Comparison of ENCODE assay signal across 23 cellular contexts in genomic region chr19:1549332-1549945, GRCh38. TPM values are rescaled to one million over a fixed set of nuclear protein-coding genes. Genes with fewer than 3 reads are reported as not detected.
DNase-seq lines count a peak whose midpoint lies in the region; ATAC-seq, FAIRE-seq and TF ChIP-seq lines count a peak whose summit lies in the region.
"Had no signal": no experiment of that assay in that cellular context is flagged by ENCODE, and none has a peak within 500 bp of the region (broad histone marks: within the 10 kb centered on the region; RNA-seq: fewer than 3 reads in every experiment).

No MANE protein-coding gene starts in this region.

- H3K4ac ChIP-seq in neuronal stem cell (ENCODE audit: low read length), result no peak overlapping the region

- H3K14ac ChIP-seq in neuronal stem cell (ENCODE audit: low read length), result no peak overlapping the region

- no peak overlapping the region for H2BK120ac ChIP-seq in neuronal stem cell (ENCODE audit: low read depth, low read length)

- H3K9me3 ChIP-seq in K562 (replicated peaks; ENCODE audit: control insufficient read depth, insufficient read depth, low read depth, low read length) (no peaks in the 10 kb centered on the region), neuronal stem cell (replicated peaks in 1 of 2; ENCODE audit: control insufficient read depth in 2 of 2, insufficient read depth in 1 of 2, low read depth in 1 of 2, low read length in 2 of 2) (peaks cover 0 to 5% of the 10 kb centered on the region in 2 donors), prostate gland (no peaks in the 10 kb centered on the region)
- H3K9me3 ChIP-seq: HAP-1 had no signal

- H4K8ac ChIP-seq in neuronal stem cell (ENCODE audit: low read depth, low read length), result no peak overlapping the region

- peaks cover 3 to 31% of the 10 kb centered on the region in 2 experiments; a peak in 3 of 5 replicates for H3K4me1 ChIP-seq in K562 (replicated peaks in 1 of 2; ENCODE audit: control insufficient read depth in 2 of 2, insufficient read depth in 2 of 2, low read length in 2 of 2)
- no peaks in the 10 kb centered on the region for H3K4me1 ChIP-seq in neuronal stem cell (ENCODE audit: control insufficient read depth in 2 of 2, insufficient read depth in 1 of 2, low read depth in 1 of 2, low read length in 2 of 2)
- H3K4me1 ChIP-seq in prostate gland (replicated peaks), result no peaks in the 10 kb centered on the region

- H2BK15ac ChIP-seq in neuronal stem cell (ENCODE audit: low read length), result no peak overlapping the region

- H3K9me1 ChIP-seq in K562 (ENCODE audit: control insufficient read depth, insufficient read depth, low read length), result no peaks in the 10 kb centered on the region

- no peak for TF ChIP-seq RAD21 in K562 (CRISPR knock-in tag; conservative IDR thresholded peaks at IDR 0.05 in 1 of 2, IDR thresholded peaks at IDR 0.05 in 1 of 2)

- no TSS peak for BruUV-seq in K562 (replicated peaks; lab: Mats Ljungman, UMichigan)

- no peak for ATAC-seq in K562
- no peak for ATAC-seq in GM19351 (IDR thresholded peaks at IDR 0.05; ENCODE audit: unreplicated experiment)
- ATAC-seq in GM21576 (IDR thresholded peaks at IDR 0.05; ENCODE audit: unreplicated experiment), result no peak

- DNase-seq in HEK293T (ENCODE audit: extremely low spot score) (no peak), K562 (ENCODE audit: extremely low read depth in 1 of 4, low spot score in 3 of 4) (no peak), neuronal stem cell (ENCODE audit: low spot score) (no peak), prostate gland (ENCODE audit: low spot score) (no peak)
- DNase-seq: 8988T; C1 segment of cervical spinal cord; Calu3; CD4-positive, alpha-beta memory T cell; COR-L47; DMS53; DMS79 treated with DMSO at 0.1 percent for 48 hours; GF-D8; GM23248 had no signal

- H3K27ac ChIP-seq in K562 (ENCODE audit: extremely low read depth, low read depth, low read length) (no peak overlapping the region), neuronal stem cell (replicated peaks; ENCODE audit: low read length) (no peak overlapping the region), prostate gland (no peak overlapping the region)
- H3K27ac ChIP-seq: GM23248 had no signal

- H3K36me3 ChIP-seq in K562 (ENCODE audit: control insufficient read depth, insufficient read depth, low read length) (no peaks in the 10 kb centered on the region), neuronal stem cell (replicated peaks in 1 of 2; ENCODE audit: control insufficient read depth in 2 of 2, insufficient read depth in 2 of 2, low read length in 2 of 2) (peaks cover 5% of the 10 kb centered on the region in 2 donors), prostate gland (no peaks in the 10 kb centered on the region)
- H3K36me3 ChIP-seq: HAP-1 had no signal

- H2BK12ac ChIP-seq in neuronal stem cell (ENCODE audit: low read length), result peak overlapping the region; percentile 3

- no peak overlapping the region for H3K9ac ChIP-seq in K562 (ENCODE audit: insufficient read depth in 1 of 2, low read depth in 2 of 2, low read length in 2 of 2)
- no peak overlapping the region for H3K9ac ChIP-seq in neuronal stem cell (ENCODE audit: low read depth, low read length, poor library complexity)
- H3K9ac ChIP-seq: GM23248 had no signal

- TF ChIP-seq EP300 in K562 (IDR thresholded peaks at IDR 0.05; ENCODE audit: low read length), result no peak

- TF ChIP-seq POLR2A in K562 (conservative IDR thresholded peaks at IDR 0.05) (no peak), prostate gland (IDR thresholded peaks at IDR 0.05) (no peak)

- no peaks in the 10 kb centered on the region for H3K79me2 ChIP-seq in K562 (ENCODE audit: control insufficient read depth, insufficient read depth, low read length)

- POLR2A ChIA-PET in HEK293T (lab: Yijun Ruan, JAX), result no interaction called here
- POLR2A ChIA-PET in K562 (lab: Yijun Ruan, JAX), result no interaction called here

- TF ChIP-seq CTCF in K562 (IDR thresholded peaks at IDR 0.05 in 2 of 3, conservative IDR thresholded peaks at IDR 0.05 in 1 of 3; ENCODE audit: insufficient read depth in 2 of 3, low read depth in 1 of 3, low read length in 3 of 3) (no peak), prostate gland (IDR thresholded peaks at IDR 0.05) (no peak)

- no peak for FAIRE-seq in K562 (lab: Jason Lieb, UNC)
- FAIRE-seq: GM12891, GM18507, H54 had no signal

- intact Hi-C loops in K562 (cut with micrococcal nuclease), result loop anchor here (10.0 kb wide), 2 partner anchors 55 to 215 kb away; partner anchors contain the start of gene UQCR11
- intact Hi-C loops in prostate gland (cut with DNase I), result loop anchor here (10.0 kb wide), 2 partner anchors 215 to 275 kb away; no protein-coding TSS in a partner anchor

- H3K18ac ChIP-seq in neuronal stem cell (ENCODE audit: low read length), result no peak overlapping the region

- no peak overlapping the region for H2BK5ac ChIP-seq in neuronal stem cell (ENCODE audit: low read length)

- in situ Hi-C loops in K562 (cut with MboI), result loop anchor here (5.0 to 10.0 kb wide), 2 partner anchors 108 to 215 kb away; no protein-coding TSS in a partner anchor

- H3K4me3 ChIP-seq in K562 (no peak overlapping the region), neuronal stem cell (ENCODE audit: low read length in 2 of 2) (peak overlapping the region in 1 of 2 donors; percentile 62), prostate gland (no peak overlapping the region)
- H3K4me3 ChIP-seq: GM23248, HAP-1 had no signal

- CTCF ChIA-PET in HEK293T (lab: Yijun Ruan, JAX), result no interaction called here
- CTCF ChIA-PET in K562 (lab: Yijun Ruan, JAX; ENCODE audit: low intra/inter-chr PET ratio), result no interaction called here

- H3K79me1 ChIP-seq in neuronal stem cell (ENCODE audit: low read depth, low read length), result peaks cover 5% of the 10 kb centered on the region

- no peak overlapping the region for H4K91ac ChIP-seq in neuronal stem cell (ENCODE audit: low read depth, low read length, poor library complexity)

- H3K27me3 ChIP-seq in K562 (ENCODE audit: control insufficient read depth in 2 of 2, insufficient read depth in 2 of 2, low read length in 2 of 2) (no peaks in the 10 kb centered on the region; a peak in 1 of 5 replicates), neuronal stem cell (ENCODE audit: control insufficient read depth in 3 of 3, insufficient read depth in 3 of 3, low read depth in 1 of 3, low read length in 3 of 3) (peaks cover 0 to 4% (median 0%) of the 10 kb centered on the region in 3 experiments), prostate gland (replicated peaks; ENCODE audit: insufficient read depth) (no peaks in the 10 kb centered on the region)

- WGBS in K562 (ENCODE audit: insufficient coverage, low coverage, missing lambda C conversion rate), result 10% methylated on average over 3 of the region's 4 CpGs
- 100% methylated on average over 3 of the region's 4 CpGs; no CpG with 5 or more reads in 1 of the 2 donors for WGBS in neuronal stem cell (ENCODE audit: extremely low coverage in 2 of 2, insufficient read length in 2 of 2, insufficient replicate concordance in 1 of 2), 2 donors
- 82% methylated on average over 4 of the region's 4 CpGs for WGBS in prostate gland

- no peak overlapping the region for H3K4me2 ChIP-seq in K562 (ENCODE audit: insufficient read depth, low read length)
- H3K4me2 ChIP-seq in neuronal stem cell (ENCODE audit: insufficient read depth, low read length, poor library complexity, severe bottlenecking), result no peak overlapping the region

- H2AFZ ChIP-seq in K562 (ENCODE audit: low read depth, low read length) (no peak overlapping the region), neuronal stem cell (ENCODE audit: low read length) (no peak overlapping the region)
- H2AFZ ChIP-seq: GM23248 had no signal

- H3K23ac ChIP-seq in neuronal stem cell (ENCODE audit: low read depth, low read length, poor library complexity), result peak overlapping the region; percentile 80

- no peak overlapping the region for H2AK5ac ChIP-seq in neuronal stem cell (ENCODE audit: low read depth, low read length)

- no peaks in the 10 kb centered on the region for H4K20me1 ChIP-seq in K562 (replicated peaks; ENCODE audit: control insufficient read depth, insufficient read depth, low read length)

RNA-seq across cellular contexts. Expression of gene MEX3D, which starts 18.7 kb away (rescaled TPM):
- 1.3 and 3.7 TPM in 2 replicates for total RNA-seq in K562 (2011; cell fraction: chromatin; rRNA removed; ENCODE audit: low replicate concordance)
- 7.0 and 7.7 TPM in 2 replicates for total RNA-seq in K562 (2011; cell fraction: nucleolus; rRNA removed)
- 3.1 and 3.2 TPM in 2 replicates for total RNA-seq in K562 (2011; cell fraction: nucleoplasm; rRNA removed)
- total RNA-seq in K562 (2014; rRNA removed) (39.3 and 48.8 TPM in 2 replicates), K562 (2014; rRNA removed; fragmentation: Illumina TruSeq; extraction: Trizol) (5.7 and 6.5 TPM in 2 replicates), K562 (2015; rRNA removed; fragmentation: Illumina TruSeq; extraction: Trizol) (9.5 and 9.8 TPM in 2 replicates), K562 (2021) (34.0 and 35.9 TPM in 2 replicates), prostate gland (10 to 100 TPM; 60.6 to 87.0 TPM)
- polyA plus RNA-seq in K562 (2011; rRNA removed) (2.6 and 3.3 TPM in 2 replicates), K562 (2014; fragmentation: Illumina TruSeq; extraction: Trizol) (2.6 and 4.4 TPM in 2 replicates), K562 (2014; fragmentation: Nextera tagmentation; extraction: Ambion mirVana) (1 to 10 TPM; 1.7 to 1.9 TPM), K562 (2014; rRNA removed) (11.6 and 11.9 TPM in 2 replicates)
- 3.5 and 29.9 TPM in 2 replicates for polyA plus RNA-seq in K562 (2011; cell fraction: cytosol; rRNA removed)
- polyA plus RNA-seq in K562 (2011; cell fraction: nucleus; rRNA removed), result 2.1 and 5.8 TPM in 2 replicates
- polyA plus RNA-seq in K562 (2012), result 6.4 and 7.7 TPM in 2 replicates
- 1.0 and 1.6 TPM in 2 replicates for polyA minus RNA-seq in K562 (2011; rRNA and poly(A)+ RNA removed)
- 20.2 and 21.8 TPM in 2 replicates for polyA minus RNA-seq in K562 (2011; cell fraction: cytosol; rRNA and poly(A)+ RNA removed)
- polyA minus RNA-seq in K562 (2011; cell fraction: nucleus; rRNA and poly(A)+ RNA removed), result 2.4 and 3.0 TPM in 2 replicates
- polyA plus RNA-seq in neuronal stem cell (2013, experiment 1 of 2), result 59.8 TPM
- polyA plus RNA-seq in neuronal stem cell (2013, experiment 2 of 2), result 59.0 TPM

RNA-seq across cellular contexts. Expression of gene PLK5, which starts 25.6 kb away (rescaled TPM):
- total RNA-seq in K562 (2011; cell fraction: chromatin; rRNA removed; ENCODE audit: low replicate concordance), result 0.25 and 1.2 TPM in 2 replicates
- 0.53 and 0.83 TPM in 2 replicates for total RNA-seq in K562 (2011; cell fraction: nucleolus; rRNA removed)
- 0.44 and 0.53 TPM in 2 replicates for total RNA-seq in K562 (2011; cell fraction: nucleoplasm; rRNA removed)
- total RNA-seq in K562 (2014; rRNA removed) (0.12 and 0.23 TPM in 2 replicates), K562 (2014; rRNA removed; fragmentation: Illumina TruSeq; extraction: Trizol) (not detected in 2 replicates), K562 (2015; rRNA removed; fragmentation: Illumina TruSeq; extraction: Trizol) (not detected in 2 replicates), K562 (2021) (0.16 TPM in 1 of 2 replicates, not detected in the other), prostate gland (10 to 100 TPM in 1 of 2 donors, not detected in 1; 28.8 TPM)
- polyA plus RNA-seq in K562 (2011; rRNA removed) (0.04 and 0.08 TPM in 2 replicates), K562 (2014; fragmentation: Illumina TruSeq; extraction: Trizol) (not detected in 2 replicates), K562 (2014; fragmentation: Nextera tagmentation; extraction: Ambion mirVana) (not detected), K562 (2014; rRNA removed) (0.07 and 0.27 TPM in 2 replicates)
- polyA plus RNA-seq in K562 (2011; cell fraction: cytosol; rRNA removed), result 0.06 and 0.16 TPM in 2 replicates
- 0.81 and 1.6 TPM in 2 replicates for polyA plus RNA-seq in K562 (2011; cell fraction: nucleus; rRNA removed)
- 0.08 TPM in 1 of 2 replicates, not detected in the other for polyA plus RNA-seq in K562 (2012)
- polyA minus RNA-seq in K562 (2011; rRNA and poly(A)+ RNA removed), result not detected in 2 replicates
- not detected in 2 replicates for polyA minus RNA-seq in K562 (2011; cell fraction: cytosol; rRNA and poly(A)+ RNA removed)
- polyA minus RNA-seq in K562 (2011; cell fraction: nucleus; rRNA and poly(A)+ RNA removed), result 0.67 TPM in 2 replicates
- polyA plus RNA-seq in neuronal stem cell (2013, experiment 1 of 2), result 0.18 TPM
- polyA plus RNA-seq in neuronal stem cell (2013, experiment 2 of 2), result 0.25 TPM
- total RNA-seq: A673; Calu3; CD4-positive, alpha-beta memory T cell; Daoy; G401; GM23248 had no signal
- polyA plus RNA-seq: BJ; CD4-positive, alpha-beta memory T cell; GM23248 had no signal

RNA-seq across cellular contexts. Expression of gene ADAMTSL5, which starts 36.6 kb away (rescaled TPM):
- total RNA-seq in K562 (2011; cell fraction: chromatin; rRNA removed; ENCODE audit: low replicate concordance), result 12.1 and 28.8 TPM in 2 replicates
- 14.1 and 17.5 TPM in 2 replicates for total RNA-seq in K562 (2011; cell fraction: nucleolus; rRNA removed)
- total RNA-seq in K562 (2011; cell fraction: nucleoplasm; rRNA removed), result 11.6 and 15.2 TPM in 2 replicates
- total RNA-seq in K562 (2014; rRNA removed) (3.0 and 4.7 TPM in 2 replicates), K562 (2014; rRNA removed; fragmentation: Illumina TruSeq; extraction: Trizol) (1.2 and 1.8 TPM in 2 replicates), K562 (2015; rRNA removed; fragmentation: Illumina TruSeq; extraction: Trizol) (2.0 and 2.8 TPM in 2 replicates), K562 (2021) (9.4 and 11.6 TPM in 2 replicates), prostate gland (10 to 100 TPM in 1 of 2 donors, under 1 TPM in 1; 0.82 to 14.5 TPM)
- polyA plus RNA-seq in K562 (2011; rRNA removed) (4.4 and 6.3 TPM in 2 replicates), K562 (2014; fragmentation: Illumina TruSeq; extraction: Trizol) (4.1 and 5.0 TPM in 2 replicates), K562 (2014; fragmentation: Nextera tagmentation; extraction: Ambion mirVana) (1 to 10 TPM; 1.0 to 1.3 TPM), K562 (2014; rRNA removed) (8.4 and 9.8 TPM in 2 replicates)
- polyA plus RNA-seq in K562 (2011; cell fraction: cytosol; rRNA removed), result 7.7 and 18.9 TPM in 2 replicates
- polyA plus RNA-seq in K562 (2011; cell fraction: nucleus; rRNA removed), result 18.1 and 35.5 TPM in 2 replicates
- 7.6 and 10.3 TPM in 2 replicates for polyA plus RNA-seq in K562 (2012)
- polyA minus RNA-seq in K562 (2011; rRNA and poly(A)+ RNA removed), result 1.6 and 2.7 TPM in 2 replicates
- 5.6 and 15.1 TPM in 2 replicates for polyA minus RNA-seq in K562 (2011; cell fraction: cytosol; rRNA and poly(A)+ RNA removed)
- 3.1 and 4.4 TPM in 2 replicates for polyA minus RNA-seq in K562 (2011; cell fraction: nucleus; rRNA and poly(A)+ RNA removed)
- 0.31 TPM for polyA plus RNA-seq in neuronal stem cell (2013, experiment 1 of 2)
- polyA plus RNA-seq in neuronal stem cell (2013, experiment 2 of 2), result 0.21 TPM

RNA-seq across cellular contexts. Expression of gene MBD3, which starts 43.2 kb away (rescaled TPM):
- 89.8 and 204 TPM in 2 replicates for total RNA-seq in K562 (2011; cell fraction: chromatin; rRNA removed; ENCODE audit: low replicate concordance)
- total RNA-seq in K562 (2011; cell fraction: nucleolus; rRNA removed), result 153 TPM in 2 replicates
- total RNA-seq in K562 (2011; cell fraction: nucleoplasm; rRNA removed), result 99.7 and 106 TPM in 2 replicates
- total RNA-seq in K562 (2014; rRNA removed) (135 and 157 TPM in 2 replicates), K562 (2014; rRNA removed; fragmentation: Illumina TruSeq; extraction: Trizol) (11.4 and 12.6 TPM in 2 replicates), K562 (2015; rRNA removed; fragmentation: Illumina TruSeq; extraction: Trizol) (51.9 and 62.9 TPM in 2 replicates), K562 (2021) (114 and 137 TPM in 2 replicates), prostate gland (100 to 1,000 TPM; 100 to 166 TPM)
- polyA plus RNA-seq in K562 (2011; rRNA removed) (30.9 and 37.9 TPM in 2 replicates), K562 (2014; fragmentation: Illumina TruSeq; extraction: Trizol) (7.7 and 39.8 TPM in 2 replicates), K562 (2014; fragmentation: Nextera tagmentation; extraction: Ambion mirVana) (under 1 TPM; 0.24 to 0.52 TPM), K562 (2014; rRNA removed) (94.4 and 103 TPM in 2 replicates)
- polyA plus RNA-seq in K562 (2011; cell fraction: cytosol; rRNA removed), result 58.0 and 173 TPM in 2 replicates
- 66.0 and 127 TPM in 2 replicates for polyA plus RNA-seq in K562 (2011; cell fraction: nucleus; rRNA removed)
- polyA plus RNA-seq in K562 (2012), result 65.7 and 74.0 TPM in 2 replicates
- 35.8 and 69.0 TPM in 2 replicates for polyA minus RNA-seq in K562 (2011; rRNA and poly(A)+ RNA removed)
- 99.0 and 105 TPM in 2 replicates for polyA minus RNA-seq in K562 (2011; cell fraction: cytosol; rRNA and poly(A)+ RNA removed)
- polyA minus RNA-seq in K562 (2011; cell fraction: nucleus; rRNA and poly(A)+ RNA removed), result 27.9 and 29.1 TPM in 2 replicates
- polyA plus RNA-seq in neuronal stem cell (2013, experiment 1 of 2), result 68.0 TPM
- polyA plus RNA-seq in neuronal stem cell (2013, experiment 2 of 2), result 64.2 TPM

RNA-seq across cellular contexts. Expression of gene UQCR11, which starts 55.8 kb away (rescaled TPM):
- total RNA-seq in K562 (2011; cell fraction: chromatin; rRNA removed; ENCODE audit: low replicate concordance), result 49.4 and 136 TPM in 2 replicates
- 110 and 114 TPM in 2 replicates for total RNA-seq in K562 (2011; cell fraction: nucleolus; rRNA removed)
- total RNA-seq in K562 (2011; cell fraction: nucleoplasm; rRNA removed), result 78.5 and 82.1 TPM in 2 replicates
- total RNA-seq in K562 (2014; rRNA removed) (203 and 259 TPM in 2 replicates), K562 (2014; rRNA removed; fragmentation: Illumina TruSeq; extraction: Trizol) (62.7 and 65.9 TPM in 2 replicates), K562 (2015; rRNA removed; fragmentation: Illumina TruSeq; extraction: Trizol) (94.2 and 104 TPM in 2 replicates), K562 (2021) (355 and 411 TPM in 2 replicates), prostate gland (100 to 1,000 TPM in 1 of 2 donors, 10 to 100 TPM in 1; 87.1 to 108 TPM)
- polyA plus RNA-seq in K562 (2011; rRNA removed) (390 and 494 TPM in 2 replicates), K562 (2014; fragmentation: Illumina TruSeq; extraction: Trizol) (57.6 and 122 TPM in 2 replicates), K562 (2014; fragmentation: Nextera tagmentation; extraction: Ambion mirVana) (100 to 1,000 TPM; 225 to 394 TPM), K562 (2014; rRNA removed) (329 and 366 TPM in 2 replicates)
- 245 and 412 TPM in 2 replicates for polyA plus RNA-seq in K562 (2011; cell fraction: cytosol; rRNA removed)
- 128 and 175 TPM in 2 replicates for polyA plus RNA-seq in K562 (2011; cell fraction: nucleus; rRNA removed)
- 203 and 322 TPM in 2 replicates for polyA plus RNA-seq in K562 (2012)
- 24.6 and 35.3 TPM in 2 replicates for polyA minus RNA-seq in K562 (2011; rRNA and poly(A)+ RNA removed)
- polyA minus RNA-seq in K562 (2011; cell fraction: cytosol; rRNA and poly(A)+ RNA removed), result 35.2 and 46.2 TPM in 2 replicates
- polyA minus RNA-seq in K562 (2011; cell fraction: nucleus; rRNA and poly(A)+ RNA removed), result 26.8 and 31.8 TPM in 2 replicates
- polyA plus RNA-seq in neuronal stem cell (2013, experiment 1 of 2), result 160 TPM
- polyA plus RNA-seq in neuronal stem cell (2013, experiment 2 of 2), result 160 TPM
